Comparison of ENCODE assay signal across 9 cellular contexts in genomic region chr9:137190315-137190853, GRCh38. TPM values are rescaled to one million over a fixed set of nuclear protein-coding genes. Genes with fewer than 3 reads are reported as not detected.
DNase-seq lines count a peak whose midpoint lies in the region; ATAC-seq and TF ChIP-seq lines count a peak whose summit lies in the region.
"Had no signal": no experiment of that assay in that cellular context is flagged by ENCODE, and none has a peak within 500 bp of the region (broad histone marks: within the 10 kb centered on the region; RNA-seq: fewer than 3 reads in every experiment).

No MANE protein-coding gene starts in this region.

- TF ChIP-seq CTCF in HEK293 (tag by site-specific recombination; IDR thresholded peaks at IDR 0.05) (peak; percentile 46; the same call in 1 of the 2 replicates), uterus (IDR thresholded peaks at IDR 0.05) (no peak)

- TF ChIP-seq POLR2A in uterus (IDR thresholded peaks at IDR 0.05): no peak

- peaks cover 40% of the 10 kb centered on the region for H3K79me2 ChIP-seq in ACC112 (ENCODE audit: control insufficient read depth, insufficient read depth, low read length, unreplicated experiment)

- peak overlapping the region; percentile 80 for H3K4me3 ChIP-seq in ACC112 (ENCODE audit: low read depth, low read length)
- H3K4me3 ChIP-seq in HEK293 (ENCODE audit: low read depth, low read length): no peak overlapping the region
- peak overlapping the region; percentile 86 to 100 for H3K4me3 ChIP-seq in muscle layer of duodenum (ENCODE audit: low read depth in 1 of 2, low read length in 2 of 2)
- H3K4me3 ChIP-seq in uterus: no peak overlapping the region

- H2AFZ ChIP-seq in ACC112 (ENCODE audit: low read length, unreplicated experiment): no peak overlapping the region

- no peak overlapping the region for H3K27ac ChIP-seq in ACC112 (ENCODE audit: low read depth, low read length)
- no peak overlapping the region for H3K27ac ChIP-seq in HEK293 (ENCODE audit: extremely low read depth, low read depth, low read length)
- H3K27ac ChIP-seq in angular gyrus (ENCODE audit: low read depth, low read length): peak overlapping the region; percentile 96
- no peak overlapping the region for H3K27ac ChIP-seq in muscle layer of duodenum (ENCODE audit: low read length)
- H3K27ac ChIP-seq in uterus: no peak overlapping the region

- intact Hi-C loops in uterus (cut with DNase I; ENCODE audit: low total_unique reads): no loop called here

- POLR2A ChIA-PET in HEK293 (lab: Yijun Ruan, JAX): interaction anchor here (0.6 to 7.1 kb wide), 12 partner anchors 8 to 745 kb away, joined by 3 to 178 read pairs (median 24); partner anchors contain the start of genes LRRC26, NDOR1, TMEM203 and TPRN

- ATAC-seq in HG03354 (IDR thresholded peaks at IDR 0.05; ENCODE audit: poor library complexity, severe bottlenecking, unreplicated experiment) (no peak), HG03045 (IDR thresholded peaks at IDR 0.05; ENCODE audit: unreplicated experiment) (no peak)

- H3K36me3 ChIP-seq in ACC112 (ENCODE audit: insufficient read depth, low read length): no peaks in the 10 kb centered on the region
- H3K36me3 ChIP-seq in HEK293 (ENCODE audit: control insufficient read depth in 2 of 2, insufficient read depth in 1 of 2, low read length in 2 of 2): peaks cover 0 to 52% of the 10 kb centered on the region in 2 experiments; a peak in 1 of 3 replicates
- peaks cover 9 to 45% of the 10 kb centered on the region in 2 donors for H3K36me3 ChIP-seq in muscle layer of duodenum (ENCODE audit: control insufficient read depth in 1 of 2, insufficient read depth in 2 of 2, low read length in 2 of 2)
- H3K36me3 ChIP-seq in uterus: no peaks in the 10 kb centered on the region

- CTCF ChIA-PET in HEK293 (lab: Yijun Ruan, JAX): interaction anchor here (1.1 to 2.9 kb wide), 7 partner anchors 8 to 72 kb away, joined by 3 to 22 read pairs (median 7); partner anchors contain the start of genes NDOR1, RNF224 and TMEM203

- DNase-seq in NCI-H748 treated with DMSO at 0.1 percent for 48 hours (lab: John Stamatoyannopoulos, UW) (no peak), uterus (no peak)
- DNase-seq: IMR-90 had no signal

- H3K9me3 ChIP-seq in HEK293 (ENCODE audit: control insufficient read depth, insufficient read depth, low read depth, low read length): no peaks in the 10 kb centered on the region
- no peaks in the 10 kb centered on the region for H3K9me3 ChIP-seq in muscle layer of duodenum (ENCODE audit: control insufficient read depth in 1 of 2, low read length in 2 of 2)
- no peaks in the 10 kb centered on the region for H3K9me3 ChIP-seq in uterus

- H3K27me3 ChIP-seq in ACC112 (ENCODE audit: insufficient read depth, low read length) (no peaks in the 10 kb centered on the region), muscle layer of duodenum (ENCODE audit: low read depth, low read length) (no peaks in the 10 kb centered on the region), uterus (no peaks in the 10 kb centered on the region)

- H3K4me1 ChIP-seq in ACC112 (ENCODE audit: control insufficient read depth, insufficient read depth, low read length, unreplicated experiment): peaks cover 18% of the 10 kb centered on the region
- H3K4me1 ChIP-seq in HEK293 (ENCODE audit: control insufficient read depth, insufficient read depth, low read length): peaks cover 14% of the 10 kb centered on the region
- peaks cover 11 to 43% of the 10 kb centered on the region in 2 donors for H3K4me1 ChIP-seq in muscle layer of duodenum (ENCODE audit: control insufficient read depth in 1 of 2, insufficient read depth in 2 of 2, low read length in 2 of 2)
- H3K4me1 ChIP-seq in uterus: peaks cover 14 to 24% of the 10 kb centered on the region in 2 donors

TF ChIP-seq in HEK293, 187 proteins besides CTCF, POLR2A, EP300 and RAD21:
- TF ChIP-seq ZNF510 (tag by site-specific recombination; IDR thresholded peaks at IDR 0.05; ENCODE audit: insufficient replicate concordance) (no peak), ZNF600 (tag by site-specific recombination; IDR thresholded peaks at IDR 0.05) (no peak), PATZ1 (tag by site-specific recombination; IDR thresholded peaks at IDR 0.05) (no peak), KLF8 (tag by site-specific recombination; IDR thresholded peaks at IDR 0.05) (no peak), ZNF658 (tag by site-specific recombination; IDR thresholded peaks at IDR 0.05) (no peak), ZNF624 (tag by site-specific recombination; IDR thresholded peaks at IDR 0.05) (no peak), HIC1 (tag by site-specific recombination; IDR thresholded peaks at IDR 0.05) (0 out of 2 replicates have a peak, but pooled peaks have one; percentile 4), ZBTB48 (tag by site-specific recombination; IDR thresholded peaks at IDR 0.05) (no peak), SP2 (tag by site-specific recombination; IDR thresholded peaks at IDR 0.05) (no peak), GLIS1 (tag by site-specific recombination; IDR thresholded peaks at IDR 0.05) (peak; percentile 79), GLI4 (tag by site-specific recombination; IDR thresholded peaks at IDR 0.05) (no peak), ZNF514 (tag by site-specific recombination; IDR thresholded peaks at IDR 0.05) (no peak), GLI2 (tag by site-specific recombination; IDR thresholded peaks at IDR 0.05; ENCODE audit: borderline replicate concordance, low read depth) (no peak), GLIS2 (tag by site-specific recombination; IDR thresholded peaks at IDR 0.05) (peak; percentile 48), ZFP37 (tag by site-specific recombination; IDR thresholded peaks at IDR 0.05) (no peak), ZNF223 (tag by site-specific recombination; IDR thresholded peaks at IDR 0.05) (no peak), ZNF529 (tag by site-specific recombination; IDR thresholded peaks at IDR 0.05; ENCODE audit: insufficient replicate concordance) (no peak), ZNF121 (tag by site-specific recombination; IDR thresholded peaks at IDR 0.05) (no peak), KLF1 (tag by site-specific recombination; IDR thresholded peaks at IDR 0.05) (peak; percentile 21; the same call in 1 of the 2 replicates), TRIM28 (IDR thresholded peaks at IDR 0.05; ENCODE audit: borderline replicate concordance, low read length) (no peak), INSM2 (tag by site-specific recombination; IDR thresholded peaks at IDR 0.05) (no peak), ZNF701 (tag by site-specific recombination; IDR thresholded peaks at IDR 0.05) (no peak), ZIC2 (tag by site-specific recombination; IDR thresholded peaks at IDR 0.05) (peak; percentile 77)

RNA-seq across cellular contexts. Expression of gene SSNA1, which starts 1.9 kb away (rescaled TPM):
- 10 to 100 TPM; 17.1 to 47.1 (median 40.6) TPM for total RNA-seq in uterus

RNA-seq across cellular contexts. Expression of gene ANAPC2, which starts 2.0 kb away (rescaled TPM):
- 10 to 100 TPM in 3 of 4 donors, 1 to 10 TPM in 1; 6.7 to 65.6 (median 24.9) TPM for total RNA-seq in uterus

RNA-seq across cellular contexts. Expression of gene TPRN, which starts 10.2 kb away (rescaled TPM):
- 10 to 100 TPM in 1 of 4 donors, 1 to 10 TPM in 2, under 1 TPM in 1; 0.29 to 17.1 (median 5.5) TPM for total RNA-seq in uterus

RNA-seq across cellular contexts. Expression of gene TMEM203, which starts 15.1 kb away (rescaled TPM):
- 10 to 100 TPM; 33.2 to 53.3 (median 38.7) TPM for total RNA-seq in uterus

RNA-seq across cellular contexts. Expression of gene NDOR1, which starts 15.1 kb away (rescaled TPM):
- total RNA-seq in uterus: 10 to 100 TPM in 1 of 4 donors, 1 to 10 TPM in 1, not detected in 2; 4.5 to 14.9 TPM

Comparison
In these comparisons a context has a peak if more than half of its experiments do, and no peak if none do; other contexts are left out.
1. H3K4me3 ChIP-seq: peak in ACC112 (single experiment) and muscle layer of duodenum (2 of 2); none in HEK293 (single experiment) and uterus (0 of 2).